ENCODE assay signal across 8 cellular contexts in genomic region chr6:35602133-35602946, GRCh38.
DNase-seq lines count a peak whose midpoint lies in the region; ATAC-seq and TF ChIP-seq lines count a peak whose summit lies in the region.

No MANE protein-coding gene starts in this region.

- H3K79me2 ChIP-seq in neural progenitor cell (ENCODE audit: low read depth) = no peaks in the 10 kb centered on the region

- CTCF ChIA-PET in Calu3 (lab: Charles Lee) = interaction anchor here (0.6 to 1.3 kb wide), 5 partner anchors 13 to 138 kb away, joined by 3 to 7 read pairs (median 4); no protein-coding TSS in a partner anchor

- H3K9me3 Mint-ChIP-seq in neural progenitor cell (no peaks in the 10 kb centered on the region), Calu3 (ENCODE audit: low read depth, unreplicated experiment) (no peaks in the 10 kb centered on the region)

- peaks cover 11% of the 10 kb centered on the region for H3F3A ChIP-seq in neural progenitor cell (ENCODE audit: low read depth)

- H3K27ac ChIP-seq in Peyer's patch (peak overlapping the region; percentile 84 to 94 (median 88)), neural progenitor cell (no peak overlapping the region)

- TF ChIP-seq POLR2A in Peyer's patch (IDR thresholded peaks at IDR 0.05) = peak; percentile 15 to 26

- peak overlapping the region; percentile 5 for H3K4me2 ChIP-seq in neural progenitor cell

- BruUV-seq in Calu3 (replicated peaks; lab: Mats Ljungman, UMichigan) = no TSS peak

- TF ChIP-seq CTCF in GM06990 (IDR thresholded peaks at IDR 0.05; ENCODE audit: insufficient read depth, low read length, poor library complexity, severe bottlenecking) (no peak), Peyer's patch (IDR thresholded peaks at IDR 0.05) (no peak), epithelial cell of proximal tubule (conservative IDR thresholded peaks at IDR 0.05; ENCODE audit: low read depth, low read length) (no peak), neural progenitor cell (IDR thresholded peaks at IDR 0.05) (no peak), Calu3 (IDR thresholded peaks at IDR 0.05; ENCODE audit: unreplicated experiment) (no peak)

- H3K27me3 Mint-ChIP-seq in neural progenitor cell (ENCODE audit: insufficient read depth, low read depth) (peaks cover 2% of the 10 kb centered on the region), Calu3 (ENCODE audit: unreplicated experiment) (no peaks in the 10 kb centered on the region)

- H2AFZ ChIP-seq in neural progenitor cell (replicated peaks) = no peak overlapping the region

- DNase-seq in GM06990 (ENCODE audit: extremely low read depth, insufficient read length) = peak; percentile 6
- DNase-seq in Peyer's patch = peak in 2 of 3 donors; percentile 51 to 71
- DNase-seq in epithelial cell of proximal tubule (ENCODE audit: low read depth) = no peak
- no peak for DNase-seq in neural progenitor cell (ENCODE audit: low spot score)
- DNase-seq in NCI-H2081 treated with DMSO at 0.1 percent for 48 hours (lab: John Stamatoyannopoulos, UW) = no peak
- DNase-seq in Calu3 = no peak

- H3K4me3 Mint-ChIP-seq in neural progenitor cell (peak overlapping the region; percentile 21), Calu3 (ENCODE audit: low read depth, unreplicated experiment) (no peak overlapping the region)

- no peak for ATAC-seq in HG02852 (IDR thresholded peaks at IDR 0.05; ENCODE audit: unreplicated experiment)
- no peak for ATAC-seq in GM21526 (IDR thresholded peaks at IDR 0.05; ENCODE audit: low FRiP score, unreplicated experiment)

- peaks cover 14% of the 10 kb centered on the region for H3K36me3 Mint-ChIP-seq in neural progenitor cell
- peaks cover 5% of the 10 kb centered on the region for H3K36me3 Mint-ChIP-seq in Calu3 (ENCODE audit: insufficient read depth, unreplicated experiment)

- no peaks in the 10 kb centered on the region for H3K9me3 ChIP-seq in Peyer's patch
- no peaks in the 10 kb centered on the region for H3K9me3 ChIP-seq in neural progenitor cell (ENCODE audit: low read depth)

- H3K27ac Mint-ChIP-seq in neural progenitor cell (peak overlapping the region; percentile 69), Calu3 (ENCODE audit: unreplicated experiment) (no peak overlapping the region)

- no peaks in the 10 kb centered on the region for H3K27me3 ChIP-seq in GM06990 (replicated peaks; ENCODE audit: control insufficient read depth, insufficient read depth, low read length)
- H3K27me3 ChIP-seq in Peyer's patch = no peaks in the 10 kb centered on the region
- H3K27me3 ChIP-seq in neural progenitor cell = no peaks in the 10 kb centered on the region

- intact Hi-C loops in Calu3 (cut with micrococcal nuclease; ENCODE audit: unreplicated experiment) = loop anchor here (5.0 to 10.0 kb wide), 2 partner anchors 82 to 135 kb away; partner anchors contain the start of genes ARMC12 and FKBP5

- H4K20me1 ChIP-seq in neural progenitor cell (ENCODE audit: low read depth) = peaks cover 6% of the 10 kb centered on the region

- H3K36me3 ChIP-seq in GM06990 (ENCODE audit: control insufficient read depth, insufficient read depth, low read length) (no peaks in the 10 kb centered on the region), Peyer's patch (peaks cover 0 to 33% (median 0%) of the 10 kb centered on the region in 3 donors), neural progenitor cell (no peaks in the 10 kb centered on the region)

- H3K4me1 ChIP-seq in Peyer's patch (peaks cover 0 to 27% (median 18%) of the 10 kb centered on the region in 4 donors), neural progenitor cell (peaks cover 20% of the 10 kb centered on the region)

- peaks cover 27% of the 10 kb centered on the region for H3K4me1 Mint-ChIP-seq in neural progenitor cell
- H3K4me1 Mint-ChIP-seq in Calu3 (ENCODE audit: low read depth, unreplicated experiment) = peaks cover 39% of the 10 kb centered on the region

- H3K9ac ChIP-seq in neural progenitor cell = no peak overlapping the region

- H3K4me3 ChIP-seq in GM06990 (replicated peaks; ENCODE audit: low read depth, low read length) = no peak overlapping the region
- peak overlapping the region in 3 of 4 donors; percentile 3 to 20 (median 3) for H3K4me3 ChIP-seq in Peyer's patch
- peak overlapping the region; percentile 8 for H3K4me3 ChIP-seq in epithelial cell of proximal tubule (ENCODE audit: low read depth, low read length)
- H3K4me3 ChIP-seq in neural progenitor cell = no peak overlapping the region

Comparison
In these comparisons a context has a peak if more than half of its experiments do, and no peak if none do; other contexts are left out.
1. DNase-seq: peak in GM06990 (single experiment) and Peyer's patch (2 of 3); none in epithelial cell of proximal tubule (single experiment), neural progenitor cell (single experiment), NCI-H2081 treated with DMSO at 0.1 percent for 48 hours (single experiment) and Calu3 (single experiment).
2. H3K4me3 ChIP-seq: peak in Peyer's patch (3 of 4) and epithelial cell of proximal tubule (single experiment); none in GM06990 (single experiment) and neural progenitor cell (single experiment).